In genomic region chr19:40716655-40717324, GRCh38 we compare ENCODE assay signal across 8 cellular contexts. TPM values are rescaled to one million over a fixed set of nuclear protein-coding genes. Genes with fewer than 3 reads are reported as not detected.
DNase-seq lines count a peak whose midpoint lies in the region; ATAC-seq and TF ChIP-seq lines count a peak whose summit lies in the region.

COQ8B (minus strand) TSS chr19:40716886; CDS start chr19:40714632, 2,254 bp downstream.
ITPKC (plus strand) TSS chr19:40717112; CDS start chr19:40717136, 24 bp downstream.

- peak; percentile 98 for DNase-seq in ELR (ENCODE audit: low read depth)
- DNase-seq in H7 = peak; percentile 99
- peak; percentile 100 for DNase-seq in RWPE2 (ENCODE audit: low spot score)
- DNase-seq in activated effector memory CD4-positive, alpha-beta T cell treated with Interleukin-2 at 50 U/mL for 16 hours = peak; percentile 98
- DNase-seq in fibroblast of pulmonary artery (ENCODE audit: low read depth) = peak; percentile 98
- peak; percentile 99 for DNase-seq in natural killer cell treated with Interleukin-12 subunit alpha and Interleukin-12 subunit beta and Interleukin-15 and Interleukin-18, amount 100 ng/mL, for 72 hours (ENCODE audit: low spot score)
- DNase-seq in stimulated activated naive CD4-positive, alpha-beta T cell treated with Interleukin-2 at 50 U/mL for 16 hours (lab: John Stamatoyannopoulos, UW) = peak; percentile 99

- peaks cover 47 to 54% of the 10 kb centered on the region in 2 donors for H3K4me1 Mint-ChIP-seq in natural killer cell treated with Interleukin-12 subunit alpha and Interleukin-12 subunit beta and Interleukin-15 and Interleukin-18, amount 100 ng/mL, for 72 hours (ENCODE audit: low read depth in 2 of 2)

- H3K27ac ChIP-seq in RWPE2 (ENCODE audit: poor library complexity, severe bottlenecking) = peak within 1 kb of the TSS; percentile 98

- H3K4me3 ChIP-seq in H7 (ENCODE audit: insufficient read depth, low read depth, low read length) = peak within 1 kb of the TSS; percentile 65
- peak within 1 kb of the TSS; percentile 95 for H3K4me3 ChIP-seq in Loucy (ENCODE audit: low read length, poor library complexity, severe bottlenecking)
- H3K4me3 ChIP-seq in RWPE2 (ENCODE audit: severe bottlenecking) = peak within 1 kb of the TSS; percentile 85
- H3K4me3 ChIP-seq in fibroblast of pulmonary artery (replicated peaks; ENCODE audit: low read depth, low read length) = peak within 1 kb of the TSS; percentile 95

- no peaks in the 10 kb centered on the region for H3K9me3 Mint-ChIP-seq in natural killer cell treated with Interleukin-12 subunit alpha and Interleukin-12 subunit beta and Interleukin-15 and Interleukin-18, amount 100 ng/mL, for 72 hours

- peaks cover 20% of the 10 kb centered on the region for H3K79me2 ChIP-seq in Loucy (ENCODE audit: insufficient read depth, low read length)

- peak within 1 kb of the TSS; percentile 96 for H3K4me2 ChIP-seq in Loucy (ENCODE audit: low read depth, low read length, poor library complexity, severe bottlenecking)

- peaks cover 44% of the 10 kb centered on the region for H3K4me1 ChIP-seq in Loucy (ENCODE audit: insufficient read depth, low read length, poor library complexity, severe bottlenecking)
- H3K4me1 ChIP-seq in RWPE2 (ENCODE audit: insufficient read depth, poor library complexity, severe bottlenecking) = peaks cover 22% of the 10 kb centered on the region

- H3K4me3 Mint-ChIP-seq in natural killer cell treated with Interleukin-12 subunit alpha and Interleukin-12 subunit beta and Interleukin-15 and Interleukin-18, amount 100 ng/mL, for 72 hours = peak within 1 kb of the TSS; percentile 94

- no peaks in the 10 kb centered on the region for H3K9me2 ChIP-seq in Loucy (replicated peaks; ENCODE audit: low read depth, low read length)

- peak; percentile 29 for ATAC-seq in RWPE2 (ENCODE audit: low read depth)
- ATAC-seq in natural killer cell treated with Interleukin-12 subunit alpha and Interleukin-12 subunit beta and Interleukin-15 and Interleukin-18, amount 100 ng/mL, for 72 hours = peak; percentile 89 to 92

- no peaks in the 10 kb centered on the region for H3F3A ChIP-seq in Loucy (ENCODE audit: low read depth)

- H3K27ac Mint-ChIP-seq in natural killer cell treated with Interleukin-12 subunit alpha and Interleukin-12 subunit beta and Interleukin-15 and Interleukin-18, amount 100 ng/mL, for 72 hours = peak within 1 kb of the TSS; percentile 95 to 98

- H3K9ac ChIP-seq in Loucy (ENCODE audit: low read depth, low read length, poor library complexity, severe bottlenecking) = peak within 1 kb of the TSS; percentile 86

- H3K27me3 ChIP-seq in H7 (ENCODE audit: control insufficient read depth, insufficient read depth, low read length) = no peaks in the 10 kb centered on the region
- no peaks in the 10 kb centered on the region for H3K27me3 ChIP-seq in Loucy (ENCODE audit: insufficient read depth, low read length, poor library complexity, severe bottlenecking)
- H3K27me3 ChIP-seq in RWPE2 (ENCODE audit: insufficient read depth, poor library complexity, severe bottlenecking) = no peaks in the 10 kb centered on the region

- peaks cover 6% of the 10 kb centered on the region for H3K36me3 Mint-ChIP-seq in natural killer cell treated with Interleukin-12 subunit alpha and Interleukin-12 subunit beta and Interleukin-15 and Interleukin-18, amount 100 ng/mL, for 72 hours

- H3K36me3 ChIP-seq in H7 (replicated peaks; ENCODE audit: control insufficient read depth, insufficient read depth, low read length) (no peaks in the 10 kb centered on the region; the same call in 1 of the 2 replicates), Loucy (ENCODE audit: insufficient read depth, low read length) (no peaks in the 10 kb centered on the region), RWPE2 (ENCODE audit: low read depth) (peaks cover 35% of the 10 kb centered on the region)

- no peaks in the 10 kb centered on the region for H3K27me3 Mint-ChIP-seq in natural killer cell treated with Interleukin-12 subunit alpha and Interleukin-12 subunit beta and Interleukin-15 and Interleukin-18, amount 100 ng/mL, for 72 hours

- TF ChIP-seq CTCF in Loucy (conservative IDR thresholded peaks at IDR 0.05; ENCODE audit: low read length) (no peak), RWPE2 (IDR thresholded peaks at IDR 0.05; ENCODE audit: poor library complexity, severe bottlenecking) (no peak), fibroblast of pulmonary artery (IDR thresholded peaks at IDR 0.05; ENCODE audit: low read length, missing control alignments) (no peak)

- H4K20me1 ChIP-seq in Loucy (ENCODE audit: insufficient read depth, low read length, poor library complexity, severe bottlenecking) = no peaks in the 10 kb centered on the region

- peak within 1 kb of the TSS; percentile 96 for H2AFZ ChIP-seq in Loucy (ENCODE audit: low read length)

- H3K9me3 ChIP-seq in Loucy (ENCODE audit: insufficient read depth, low read depth, low read length) (no peaks in the 10 kb centered on the region), RWPE2 (ENCODE audit: severe bottlenecking) (no peaks in the 10 kb centered on the region)

RNA-seq across cellular contexts. Expression of gene COQ8B, which starts in this region (rescaled TPM):
- 73.8 and 82.7 TPM in 2 replicates for total RNA-seq in H7 (2014; rRNA removed; shearing (Covaris generic))
- total RNA-seq in natural killer cell treated with Interleukin-12 subunit alpha and Interleukin-12 subunit beta and Interleukin-15 and Interleukin-18, amount 100 ng/mL, for 72 hours = 10 to 100 TPM; 28.7 to 41.7 TPM

RNA-seq across cellular contexts. Expression of gene ITPKC, which starts in this region (rescaled TPM):
- 10.5 and 14.0 TPM in 2 replicates for total RNA-seq in H7 (2014; rRNA removed; shearing (Covaris generic))
- 10 to 100 TPM in 1 of 2 donors, 1 to 10 TPM in 1; 9.0 to 10.3 TPM for total RNA-seq in natural killer cell treated with Interleukin-12 subunit alpha and Interleukin-12 subunit beta and Interleukin-15 and Interleukin-18, amount 100 ng/mL, for 72 hours

Comparison
In these comparisons a context has a peak if more than half of its experiments do, and no peak if none do; other contexts are left out.
1. Peak in every context shown above with its lines: DNase-seq, ATAC-seq, H3K4me3 ChIP-seq and H3K27ac ChIP-seq.